ENCODE assay signal across 8 cellular contexts in the genomic region with DNA sequence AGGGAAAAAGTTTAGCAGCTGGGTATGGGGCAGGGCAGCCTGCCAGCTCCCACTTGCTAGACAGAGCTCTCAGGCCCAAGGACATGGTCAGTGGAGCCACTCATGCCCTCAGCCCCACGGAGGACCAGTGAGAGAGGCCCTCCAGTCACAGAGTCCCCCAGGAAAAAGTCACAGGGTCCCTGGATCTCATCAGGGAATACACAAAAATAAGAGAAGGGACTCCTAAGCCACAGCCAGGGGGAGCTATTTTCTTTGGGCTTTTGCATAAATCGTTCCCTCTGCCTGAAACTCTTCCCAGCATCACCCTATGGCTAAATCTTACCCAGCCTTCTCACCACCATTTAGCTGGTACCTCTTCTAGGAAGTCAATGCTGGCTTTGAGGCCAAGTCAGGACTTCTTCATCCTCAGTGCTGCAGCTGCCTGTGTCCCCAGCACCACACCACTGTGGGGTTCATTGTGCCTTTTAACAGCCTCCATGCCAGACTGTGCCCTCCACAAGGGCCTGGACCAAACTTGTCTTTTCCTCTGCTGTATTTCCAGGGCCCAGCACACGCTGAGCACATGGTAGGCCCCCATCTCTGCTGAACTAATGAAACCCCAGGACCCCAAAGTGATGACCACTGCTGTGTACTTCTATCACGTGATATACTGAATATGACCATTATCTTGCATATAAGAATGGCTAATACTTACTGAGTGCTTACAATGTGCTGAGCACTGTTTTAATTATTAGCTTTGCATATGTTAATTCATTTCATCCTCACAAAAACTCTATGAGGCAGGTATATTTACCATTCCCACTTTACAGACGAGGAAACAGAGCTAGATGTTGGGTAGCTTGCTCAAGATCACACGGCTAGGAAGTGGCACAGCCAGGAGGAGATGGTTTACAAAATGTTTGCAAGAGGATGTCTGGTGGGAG. TPM values are rescaled to one million over a fixed set of nuclear protein-coding genes. Genes with fewer than 3 reads are reported as not detected.
A peak's percentile ranks its signal among the peaks of the same experiment; 100 is the strongest.
DNase-seq lines count a peak whose midpoint lies in the region; ATAC-seq and TF ChIP-seq lines count a peak whose summit lies in the region.

No MANE protein-coding gene starts in this region.

- H3K79me2 ChIP-seq in MM.1S (ENCODE audit: low read length): peaks cover 38% of the 10 kb centered on the region

- H3K27ac Mint-ChIP-seq in activated CD4-positive, alpha-beta T cell treated with anti-CD3 and anti-CD28 coated beads, Interleukin-2, amount 10 ng/mL, durations not matched to agents 7 days and 5 days: peak overlapping the region; percentile 100

- H3K4me1 ChIP-seq in MM.1S (ENCODE audit: low read length): peaks cover 17% of the 10 kb centered on the region
- H3K4me1 ChIP-seq in endocrine pancreas (ENCODE audit: control insufficient read depth, insufficient read depth, low read length): no peaks in the 10 kb centered on the region
- H3K4me1 ChIP-seq in muscle layer of duodenum (ENCODE audit: control insufficient read depth in 1 of 2, insufficient read depth in 2 of 2, low read length in 2 of 2): peaks cover 11 to 18% of the 10 kb centered on the region in 2 donors

- H3K27me3 ChIP-seq in MM.1S (replicated peaks; ENCODE audit: insufficient read depth, low read length): no peaks in the 10 kb centered on the region
- H3K27me3 ChIP-seq in endocrine pancreas (ENCODE audit: control insufficient read depth, insufficient read depth, low read length): no peaks in the 10 kb centered on the region
- H3K27me3 ChIP-seq in muscle layer of duodenum (ENCODE audit: low read depth, low read length): no peaks in the 10 kb centered on the region

- peak overlapping the region; percentile 82 for H3K4me3 Mint-ChIP-seq in activated CD4-positive, alpha-beta T cell treated with anti-CD3 and anti-CD28 coated beads, Interleukin-2, amount 10 ng/mL, durations not matched to agents 7 days and 5 days

- H3K36me3 Mint-ChIP-seq in activated CD4-positive, alpha-beta T cell treated with anti-CD3 and anti-CD28 coated beads, Interleukin-2, amount 10 ng/mL, durations not matched to agents 7 days and 5 days (ENCODE audit: low read depth): peaks cover 27% of the 10 kb centered on the region

- CTCF ChIA-PET in activated CD4-positive, alpha-beta T cell treated with anti-CD3 and anti-CD28 coated beads, Interleukin-2, amount 10 ng/mL, durations not matched to agents 7 days and 5 days (lab: Charles Lee): interaction anchor here (0.7 to 3.9 kb wide), 26 partner anchors 8 to 533 kb away, joined by 3 to 21 read pairs (median 5); a partner anchor contains a TSS

- no peaks in the 10 kb centered on the region for H4K20me1 ChIP-seq in MM.1S (ENCODE audit: insufficient read depth, low read length)

- TF ChIP-seq CTCF in MM.1S (IDR thresholded peaks at IDR 0.05; ENCODE audit: low read length): peak; percentile 72

- DNase-seq in activated CD4-positive, alpha-beta T cell treated with anti-CD3 and anti-CD28 coated beads, Interleukin-2, amount 10 ng/mL, durations not matched to agents 7 days and 5 days: peak; percentile 48
- no peak for DNase-seq in activated CD4-positive, alpha-beta T cell treated with anti-CD3 and anti-CD28 coated beads for 1 hour
- DNase-seq in MM.1S (peak; percentile 43), SKM-1 (lab: John Stamatoyannopoulos, UW; ENCODE audit: unreplicated experiment) (peak; percentile 56), GM19238 (ENCODE audit: insufficient read length, low spot score) (no peak)

- H3K4me3 ChIP-seq in MM.1S (ENCODE audit: low read length) (peak overlapping the region; percentile 94), endocrine pancreas (ENCODE audit: control insufficient read depth, insufficient read depth, low read length) (peak overlapping the region; percentile 25), muscle layer of duodenum (ENCODE audit: low read depth in 1 of 2, low read length in 2 of 2) (peak overlapping the region; percentile 84 to 93)

- H3K36me3 ChIP-seq in MM.1S (replicated peaks; ENCODE audit: insufficient read depth, low read length): no peaks in the 10 kb centered on the region; the same call in none of the 2 replicates
- H3K36me3 ChIP-seq in endocrine pancreas (ENCODE audit: control insufficient read depth, insufficient read depth, low read length): peaks cover 4% of the 10 kb centered on the region
- H3K36me3 ChIP-seq in muscle layer of duodenum (ENCODE audit: control insufficient read depth in 1 of 2, insufficient read depth in 2 of 2, low read length in 2 of 2): peaks cover 23 to 45% of the 10 kb centered on the region in 2 donors

- H3K9me3 ChIP-seq in MM.1S (replicated peaks; ENCODE audit: insufficient read depth, low read length): no peaks in the 10 kb centered on the region
- H3K9me3 ChIP-seq in endocrine pancreas (ENCODE audit: control insufficient read depth, low read length): no peaks in the 10 kb centered on the region
- no peaks in the 10 kb centered on the region for H3K9me3 ChIP-seq in muscle layer of duodenum (ENCODE audit: control insufficient read depth in 1 of 2, low read length in 2 of 2)

- peak overlapping the region; percentile 95; the same call in 1 of the 2 replicates for H3K9ac ChIP-seq in MM.1S (ENCODE audit: low read length)
- peak overlapping the region; percentile 32 for H3K9ac ChIP-seq in endocrine pancreas (ENCODE audit: control insufficient read depth, insufficient read depth, low read length)

- H3K27me3 Mint-ChIP-seq in activated CD4-positive, alpha-beta T cell treated with anti-CD3 and anti-CD28 coated beads, Interleukin-2, amount 10 ng/mL, durations not matched to agents 7 days and 5 days: no peaks in the 10 kb centered on the region

- POLR2A ChIA-PET in activated CD4-positive, alpha-beta T cell treated with anti-CD3 and anti-CD28 coated beads, Interleukin-2, amount 10 ng/mL, durations not matched to agents 7 days and 5 days (lab: Charles Lee): no interaction called here

- H3K4me2 ChIP-seq in MM.1S (ENCODE audit: low read depth, low read length): peak overlapping the region; percentile 58

- H3K27ac ChIP-seq in MM.1S (ENCODE audit: low read length) (peak overlapping the region; percentile 0; the same call in 1 of the 2 replicates), muscle layer of duodenum (ENCODE audit: low read length) (no peak overlapping the region)

- peaks cover 9% of the 10 kb centered on the region; the same call in 1 of the 2 replicates for H3F3A ChIP-seq in MM.1S (ENCODE audit: insufficient read depth, low read length)

- no peak overlapping the region; the same call in 1 of the 2 replicates for H2AFZ ChIP-seq in MM.1S (ENCODE audit: low read length)

- H3K9me3 Mint-ChIP-seq in activated CD4-positive, alpha-beta T cell treated with anti-CD3 and anti-CD28 coated beads, Interleukin-2, amount 10 ng/mL, durations not matched to agents 7 days and 5 days: no peaks in the 10 kb centered on the region

- H3K4me1 Mint-ChIP-seq in activated CD4-positive, alpha-beta T cell treated with anti-CD3 and anti-CD28 coated beads, Interleukin-2, amount 10 ng/mL, durations not matched to agents 7 days and 5 days: peaks cover 23% of the 10 kb centered on the region

- ATAC-seq in GM18907 (IDR thresholded peaks at IDR 0.05; ENCODE audit: unreplicated experiment): no peak

- H3K9me2 ChIP-seq in MM.1S (replicated peaks; ENCODE audit: insufficient read depth, low read length): no peaks in the 10 kb centered on the region

RNA-seq across cellular contexts. Expression of a gene that starts 2.0 kb away (rescaled TPM):
- 10 to 100 TPM; 40.4 to 41.2 TPM for total RNA-seq in activated CD4-positive, alpha-beta T cell treated with anti-CD3 and anti-CD28 coated beads, Interleukin-2, amount 10 ng/mL, durations not matched to agents 7 days and 5 days

RNA-seq across cellular contexts. Expression of a gene that starts 35.5 kb away (rescaled TPM):
- total RNA-seq in activated CD4-positive, alpha-beta T cell treated with anti-CD3 and anti-CD28 coated beads, Interleukin-2, amount 10 ng/mL, durations not matched to agents 7 days and 5 days: 10 to 100 TPM; 44.0 to 44.6 TPM

RNA-seq across cellular contexts. Expression of a gene that starts 38.7 kb away (rescaled TPM):
- not detected for total RNA-seq in activated CD4-positive, alpha-beta T cell treated with anti-CD3 and anti-CD28 coated beads, Interleukin-2, amount 10 ng/mL, durations not matched to agents 7 days and 5 days

RNA-seq across cellular contexts. Expression of a gene that starts 58.0 kb away (rescaled TPM):
- under 1 TPM; 0.81 to 0.82 TPM for total RNA-seq in activated CD4-positive, alpha-beta T cell treated with anti-CD3 and anti-CD28 coated beads, Interleukin-2, amount 10 ng/mL, durations not matched to agents 7 days and 5 days

RNA-seq across cellular contexts. Expression of a gene that starts 59.0 kb away (rescaled TPM):
- total RNA-seq in activated CD4-positive, alpha-beta T cell treated with anti-CD3 and anti-CD28 coated beads, Interleukin-2, amount 10 ng/mL, durations not matched to agents 7 days and 5 days: under 1 TPM; 0.42 to 0.87 TPM

Comparison
In these comparisons a context has a peak if more than half of its experiments do, and no peak if none do; other contexts are left out.
1. DNase-seq: peak in activated CD4-positive, alpha-beta T cell treated with anti-CD3 and anti-CD28 coated beads, Interleukin-2, amount 10 ng/mL, durations not matched to agents 7 days and 5 days (single experiment), MM.1S (single experiment) and SKM-1 (single experiment); none in activated CD4-positive, alpha-beta T cell treated with anti-CD3 and anti-CD28 coated beads for 1 hour (single experiment) and GM19238 (single experiment).
2. H3K4me3 ChIP-seq: peak in every context shown above with its lines; median percentile 94 in MM.1S; 88 in muscle layer of duodenum; 25 in endocrine pancreas.